In genomic region chr17:78609198-78609597, GRCh38 we compare ENCODE assay signal across 27 cellular contexts. TPM values are rescaled to one million over a fixed set of nuclear protein-coding genes. Genes with fewer than 3 reads are reported as not detected.
A peak's percentile ranks its signal among the peaks of the same experiment; 100 is the strongest.
DNase-seq lines count a peak whose midpoint lies in the region; ATAC-seq and TF ChIP-seq lines count a peak whose summit lies in the region.
"Had no signal": no experiment of that assay in that cellular context is flagged by ENCODE, and none has a peak within 500 bp of the region (broad histone marks: within the 10 kb centered on the region; RNA-seq: fewer than 3 reads in every experiment).

No MANE protein-coding gene starts in this region.

- H3K9me3 Mint-ChIP-seq in WTC11: peaks cover 7% of the 10 kb centered on the region
- no peaks in the 10 kb centered on the region for H3K9me3 Mint-ChIP-seq in activated T-cell treated with anti-CD3 and anti-CD28 coated beads, Interleukin-2, amount 50 U/mL, for 24 hours
- H3K9me3 Mint-ChIP-seq: activated naive CD8-positive, alpha-beta T cell treated with anti-CD3 and anti-CD28 coated beads for 36 hours had no signal

- H3K79me1 ChIP-seq in IMR-90 (ENCODE audit: low read depth in 1 of 2, low read length in 2 of 2) (no peaks in the 10 kb centered on the region), mesenchymal stem cell (replicated peaks; ENCODE audit: low read length, poor library complexity, severe bottlenecking) (no peaks in the 10 kb centered on the region)

- no TSS peak for BruUV-seq in IMR-90 (replicated peaks; lab: Mats Ljungman, UMichigan)

- H4K5ac ChIP-seq in IMR-90 (ENCODE audit: low read depth, low read length): no peak overlapping the region

- peaks cover 21% of the 10 kb centered on the region for H3K4me1 Mint-ChIP-seq in WTC11
- H3K4me1 Mint-ChIP-seq in activated T-cell treated with anti-CD3 and anti-CD28 coated beads, Interleukin-2, amount 50 U/mL, for 24 hours (ENCODE audit: low read depth): no peaks in the 10 kb centered on the region
- H3K4me1 Mint-ChIP-seq: activated naive CD8-positive, alpha-beta T cell treated with anti-CD3 and anti-CD28 coated beads for 36 hours; central memory CD8-positive, alpha-beta T cell; IgD-negative memory B cell; naive thymus-derived CD4-positive, alpha-beta T cell; stimulated activated naive B cell treated with anti-CD40 and anti-IgM and Interleukin-4, amounts not matched to agents 10 μg/mL and 1 μg/mL and 100 μg/mL, for 72 hours; T-helper 17 cell had no signal

- H3K4me3 ChIP-seq in AG10803 (ENCODE audit: low read length) (no peak overlapping the region), IMR-90 (ENCODE audit: insufficient read depth, low read depth, low read length) (no peak overlapping the region), mesenchymal stem cell (ENCODE audit: insufficient read depth in 1 of 2, low read depth in 1 of 2, low read length in 2 of 2) (no peak overlapping the region), sigmoid colon (no peak overlapping the region)
- H3K4me3 ChIP-seq: BLaER1, esophagus muscularis mucosa, testis had no signal

- H3K9ac ChIP-seq in IMR-90 (ENCODE audit: low read depth, low read length): no peak overlapping the region
- H3K9ac ChIP-seq in mesenchymal stem cell (ENCODE audit: low read length): no peak overlapping the region
- H3K9ac ChIP-seq: BLaER1 had no signal

- dilution Hi-C loops in IMR-90 (cut with HindIII; ENCODE audit: low sequenced_read_pairs, unreplicated experiment): no loop called here

- CTCF ChIA-PET in IMR-90 (lab: Yijun Ruan, JAX): no interaction called here
- CTCF ChIA-PET in WTC11 (lab: Charles Lee): no interaction called here

- 84% methylated on average over 2 of the region's 7 CpGs; no CpG with 5 or more reads in 1 of the 2 experiments for WGBS in IMR-90 (ENCODE audit: extremely low coverage in 2 of 2, insufficient read length in 1 of 2), 2 experiments
- WGBS in mesenchymal stem cell: 63% methylated on average over 7 of the region's 7 CpGs
- WGBS in sigmoid colon, 2 donors: 76 to 79% methylated on average over 7 of the region's 7 CpGs

- H3K14ac ChIP-seq in IMR-90 (replicated peaks; ENCODE audit: low read depth, low read length) (no peak overlapping the region), mesenchymal stem cell (ENCODE audit: low read length in 2 of 2) (no peak overlapping the region)

- H2BK20ac ChIP-seq in IMR-90 (ENCODE audit: low read depth, low read length): no peak overlapping the region

- no peak overlapping the region for H3K18ac ChIP-seq in IMR-90 (ENCODE audit: low read depth, low read length)
- peak overlapping the region in 1 of 2 experiments; percentile 13 for H3K18ac ChIP-seq in mesenchymal stem cell (ENCODE audit: low read depth in 1 of 2, low read length in 2 of 2)

- no peak overlapping the region for H2BK5ac ChIP-seq in IMR-90 (ENCODE audit: low read depth, low read length, poor library complexity, severe bottlenecking)
- H2BK5ac ChIP-seq in mesenchymal stem cell (ENCODE audit: low read depth, low read length, poor library complexity, severe bottlenecking): no peak overlapping the region

- no peak overlapping the region for H4K8ac ChIP-seq in IMR-90 (ENCODE audit: low read depth in 2 of 2, low read length in 2 of 2)
- H4K8ac ChIP-seq in mesenchymal stem cell (ENCODE audit: low read length): peak overlapping the region; percentile 85

- no peak overlapping the region for H3K56ac ChIP-seq in IMR-90 (ENCODE audit: extremely low read depth, insufficient read depth, low read length)

- intact Hi-C loops in IMR-90 (cut with micrococcal nuclease) (loop anchor here (10.0 kb wide), 1 partner anchor 1924 kb away; no protein-coding TSS in a partner anchor), sigmoid colon (cut with DNase I) (no loop called here)

- no peak overlapping the region for H2AFZ ChIP-seq in IMR-90 (replicated peaks; ENCODE audit: low read length, poor library complexity)
- no peak overlapping the region for H2AFZ ChIP-seq in mesenchymal stem cell (ENCODE audit: low read depth, low read length)

- H2BK120ac ChIP-seq in IMR-90 (ENCODE audit: low read depth, low read length) (no peak overlapping the region), mesenchymal stem cell (ENCODE audit: low read depth, low read length) (peak overlapping the region; percentile 11)

- no peak overlapping the region for H3K27ac Mint-ChIP-seq in WTC11
- H3K27ac Mint-ChIP-seq in activated T-cell treated with anti-CD3 and anti-CD28 coated beads, Interleukin-2, amount 50 U/mL, for 24 hours: no peak overlapping the region
- H3K27ac Mint-ChIP-seq: activated CD8-positive, alpha-beta T cell treated with anti-CD3 and anti-CD28 coated beads, Interleukin-2, amount 10 ng/mL, durations not matched to agents 7 days and 5 days; activated naive CD8-positive, alpha-beta T cell treated with anti-CD3 and anti-CD28 coated beads for 36 hours; IgD-negative memory B cell; naive thymus-derived CD4-positive, alpha-beta T cell; stimulated activated naive B cell treated with anti-CD40 and anti-IgM and Interleukin-4, amounts not matched to agents 10 μg/mL and 1 μg/mL and 100 μg/mL, for 72 hours; T-helper 17 cell had no signal

- no peak for ATAC-seq in IMR-90 (ENCODE audit: low read depth)
- no peak for ATAC-seq in WTC11
- ATAC-seq in GM21390 (IDR thresholded peaks at IDR 0.05; ENCODE audit: unreplicated experiment): no peak
- ATAC-seq: activated CD8-positive, alpha-beta T cell treated with anti-CD3 and anti-CD28 coated beads, Interleukin-2, amount 10 ng/mL, durations not matched to agents 7 days and 5 days; foreskin keratinocyte; left colon; naive thymus-derived CD4-positive, alpha-beta T cell; stimulated activated naive B cell treated with anti-CD40 and anti-IgM and Interleukin-4, amounts not matched to agents 10 μg/mL and 1 μg/mL and 100 μg/mL, for 72 hours; T-helper 17 cell had no signal

- H3K4ac ChIP-seq in IMR-90 (ENCODE audit: low read depth, low read length) (no peak overlapping the region), mesenchymal stem cell (ENCODE audit: low read depth in 1 of 2, low read length in 2 of 2) (no peak overlapping the region)

- H3K4me3 Mint-ChIP-seq in WTC11: no peak overlapping the region
- no peak overlapping the region for H3K4me3 Mint-ChIP-seq in activated T-cell treated with anti-CD3 and anti-CD28 coated beads, Interleukin-2, amount 50 U/mL, for 24 hours
- H3K4me3 Mint-ChIP-seq: activated CD8-positive, alpha-beta T cell treated with anti-CD3 and anti-CD28 coated beads, Interleukin-2, amount 10 ng/mL, durations not matched to agents 7 days and 5 days; activated naive CD8-positive, alpha-beta T cell treated with anti-CD3 and anti-CD28 coated beads for 36 hours; central memory CD8-positive, alpha-beta T cell; IgD-negative memory B cell; naive thymus-derived CD4-positive, alpha-beta T cell; stimulated activated naive B cell treated with anti-CD40 and anti-IgM and Interleukin-4, amounts not matched to agents 10 μg/mL and 1 μg/mL and 100 μg/mL, for 72 hours; T-helper 17 cell had no signal

- TF ChIP-seq CTCF in AG10803 (conservative IDR thresholded peaks at IDR 0.05; ENCODE audit: low read length) (no peak), IMR-90 (conservative IDR thresholded peaks at IDR 0.05; ENCODE audit: low read depth, low read length) (no peak), sigmoid colon (IDR thresholded peaks at IDR 0.05) (no peak), WTC11 (IDR thresholded peaks at IDR 0.05) (no peak)

- H3K27me3 Mint-ChIP-seq in WTC11 (ENCODE audit: low read depth): peaks cover 62% of the 10 kb centered on the region
- no peaks in the 10 kb centered on the region for H3K27me3 Mint-ChIP-seq in activated T-cell treated with anti-CD3 and anti-CD28 coated beads, Interleukin-2, amount 50 U/mL, for 24 hours
- H3K27me3 Mint-ChIP-seq: activated naive CD8-positive, alpha-beta T cell treated with anti-CD3 and anti-CD28 coated beads for 36 hours had no signal

- no peak overlapping the region for H4K91ac ChIP-seq in IMR-90 (ENCODE audit: insufficient read depth, low read depth, low read length)
- H4K91ac ChIP-seq in mesenchymal stem cell (ENCODE audit: low read length): peak overlapping the region; percentile 90

- TF ChIP-seq EP300 in sigmoid colon (IDR thresholded peaks at IDR 0.05): no peak

- TF ChIP-seq POLR2A in IMR-90 (IDR thresholded peaks at IDR 0.05; ENCODE audit: low read depth, low read length) (no peak), sigmoid colon (IDR thresholded peaks at IDR 0.05) (no peak)

- H3K23ac ChIP-seq in IMR-90 (ENCODE audit: low read depth, low read length) (no peak overlapping the region), mesenchymal stem cell (ENCODE audit: low read length in 2 of 2) (no peak overlapping the region)

- H3K27me3 ChIP-seq in IMR-90 (ENCODE audit: control insufficient read depth, insufficient read depth, low read length) (peaks cover 11% of the 10 kb centered on the region), mesenchymal stem cell (ENCODE audit: control insufficient read depth in 1 of 2, insufficient read depth in 1 of 2, low read length in 2 of 2) (peaks cover 0 to 37% of the 10 kb centered on the region in 2 experiments), sigmoid colon (no peaks in the 10 kb centered on the region)
- H3K27me3 ChIP-seq: BLaER1, esophagus muscularis mucosa, testis had no signal

- H3K9me1 ChIP-seq in IMR-90 (ENCODE audit: insufficient read depth, low read length): 0 out of 2 replicates have a peak, but pooled peaks cover 7% of the 10 kb centered on the region

- H2BK15ac ChIP-seq in IMR-90 (ENCODE audit: low read depth, low read length) (no peak overlapping the region), mesenchymal stem cell (ENCODE audit: low read depth, poor library complexity, severe bottlenecking) (no peak overlapping the region)

- DNase-seq in AG10803 (ENCODE audit: low read depth): peak; percentile 37
- DNase-seq in IMR-90: no peak
- peak; percentile 28 for DNase-seq in mesenchymal stem cell
- DNase-seq in sigmoid colon: no peak
- DNase-seq in WTC11 (ENCODE audit: low spot score): no peak
- no peak for DNase-seq in activated T-cell treated with anti-CD3 and anti-CD28 coated beads, Interleukin-2, amount 50 U/mL, for 24 hours
- no peak for DNase-seq in activated CD4-positive, alpha-beta T cell treated with anti-CD3 and anti-CD28 coated beads for 4 hours
- DNase-seq: activated CD4-positive, CD25-positive, alpha-beta regulatory T cell treated with anti-CD3 and anti-CD28 coated beads, Interleukin-2, amount 50 U/mL, for 72 hours; activated CD8-positive, alpha-beta T cell treated with anti-CD3 and anti-CD28 coated beads, Interleukin-2, amount 10 ng/mL, durations not matched to agents 7 days and 5 days; activated naive CD8-positive, alpha-beta T cell treated with anti-CD3 and anti-CD28 coated beads for 36 hours; dermis blood vessel endothelial cell; foreskin keratinocyte; left colon; mesendoderm; naive thymus-derived CD4-positive, alpha-beta T cell; NCI-H1092 treated with DMSO at 0.1 percent for 48 hours; NCI-H187 treated with DMSO at 0.1 percent for 48 hours; NCI-H748 treated with DMSO at 0.1 percent for 48 hours; occipital lobe; stimulated activated naive B cell treated with anti-CD40 and anti-IgM and Interleukin-4, amounts not matched to agents 10 μg/mL and 1 μg/mL and 100 μg/mL, for 72 hours; T-helper 17 cell; testis had no signal

- in situ Hi-C loops in IMR-90 (cut with MboI; ENCODE audit: low sequenced_read_pairs): no loop called here

- H3K27ac ChIP-seq in IMR-90 (ENCODE audit: insufficient read depth, low read length) (no peak overlapping the region), mesenchymal stem cell (ENCODE audit: low read length, poor library complexity, severe bottlenecking) (no peak overlapping the region), sigmoid colon (peak overlapping the region in 3 of 4 donors; percentile 23 to 78 (median 64))
- H3K27ac ChIP-seq: BLaER1, esophagus muscularis mucosa, foreskin keratinocyte, testis had no signal

- H2AK9ac ChIP-seq in IMR-90 (replicated peaks; ENCODE audit: low read depth, low read length, poor library complexity): no peak overlapping the region

- 0 out of 2 replicates have a peak overlapping the region, but pooled peaks have one; percentile 7 for H2AK5ac ChIP-seq in IMR-90 (ENCODE audit: low read depth, low read length)
- no peak overlapping the region for H2AK5ac ChIP-seq in mesenchymal stem cell (ENCODE audit: low read length, severe bottlenecking)

- H3K36me3 ChIP-seq in IMR-90 (ENCODE audit: control insufficient read depth, insufficient read depth, low read length) (no peaks in the 10 kb centered on the region), mesenchymal stem cell (ENCODE audit: control insufficient read depth in 1 of 2, insufficient read depth in 2 of 2, low read depth in 1 of 2, low read length in 2 of 2) (no peaks in the 10 kb centered on the region), sigmoid colon (no peaks in the 10 kb centered on the region)
- H3K36me3 ChIP-seq: BLaER1, esophagus muscularis mucosa had no signal

- no peaks in the 10 kb centered on the region for H4K20me1 ChIP-seq in IMR-90 (ENCODE audit: insufficient read depth, low read length)
- H4K20me1 ChIP-seq: BLaER1 had no signal

- H3K4me1 ChIP-seq in IMR-90 (ENCODE audit: control insufficient read depth, insufficient read depth, low read length): peaks cover 8% of the 10 kb centered on the region; the same call in 1 of the 2 replicates
- peaks cover 2% of the 10 kb centered on the region for H3K4me1 ChIP-seq in mesenchymal stem cell (ENCODE audit: control insufficient read depth, insufficient read depth, low read depth, low read length)
- H3K4me1 ChIP-seq in sigmoid colon: peaks cover 0 to 47% (median 39%) of the 10 kb centered on the region in 4 donors
- H3K4me1 ChIP-seq: foreskin keratinocyte, testis had no signal

- H3K9me3 ChIP-seq in IMR-90 (ENCODE audit: control insufficient read depth, insufficient read depth, low read length) (no peaks in the 10 kb centered on the region), mesenchymal stem cell (ENCODE audit: control insufficient read depth, low read length) (no peaks in the 10 kb centered on the region), sigmoid colon (no peaks in the 10 kb centered on the region)
- H3K9me3 ChIP-seq: esophagus muscularis mucosa, testis had no signal

- H3K4me2 ChIP-seq in IMR-90 (ENCODE audit: low read depth, low read length) (no peak overlapping the region), mesenchymal stem cell (ENCODE audit: low read length, poor library complexity, severe bottlenecking) (no peak overlapping the region)
- H3K4me2 ChIP-seq: BLaER1 had no signal

- H2BK12ac ChIP-seq in mesenchymal stem cell (ENCODE audit: low read length in 2 of 2): peak overlapping the region in 1 of 2 experiments; percentile 16

- peaks cover 4% of the 10 kb centered on the region; the same call in 1 of the 2 replicates for H3K36me3 Mint-ChIP-seq in WTC11
- H3K36me3 Mint-ChIP-seq in activated T-cell treated with anti-CD3 and anti-CD28 coated beads, Interleukin-2, amount 50 U/mL, for 24 hours (ENCODE audit: low read depth): no peaks in the 10 kb centered on the region
- H3K36me3 Mint-ChIP-seq: activated naive CD8-positive, alpha-beta T cell treated with anti-CD3 and anti-CD28 coated beads for 36 hours; IgD-negative memory B cell; naive thymus-derived CD4-positive, alpha-beta T cell; stimulated activated naive B cell treated with anti-CD40 and anti-IgM and Interleukin-4, amounts not matched to agents 10 μg/mL and 1 μg/mL and 100 μg/mL, for 72 hours had no signal

- POLR2A ChIA-PET in IMR-90 (lab: Charles Lee; ENCODE audit: unreplicated experiment) (interaction anchor here (0.6 kb wide), 1 partner anchor 35 kb away, joined by 3 read pairs; no protein-coding TSS in a partner anchor), WTC11 (lab: Charles Lee) (no interaction called here)

- TF ChIP-seq RAD21 in IMR-90 (IDR thresholded peaks at IDR 0.05; ENCODE audit: low read length): no peak

RNA-seq across cellular contexts. Expression of gene DNAH17, which starts 32.0 kb away (rescaled TPM):
- not detected in 2 replicates for total RNA-seq in IMR-90 (2012; rRNA removed)
- not detected in 2 replicates for polyA plus RNA-seq in IMR-90 (2012; rRNA removed)
- not detected in 2 replicates for polyA plus RNA-seq in IMR-90 (2012; cell fraction: cytosol; rRNA removed)
- polyA plus RNA-seq in IMR-90 (2012; cell fraction: nucleus; rRNA removed; ENCODE audit: low replicate concordance): not detected in 2 replicates
- polyA plus RNA-seq in mesenchymal stem cell (2013, experiment 1 of 2): 0.06 TPM
- polyA plus RNA-seq in mesenchymal stem cell (2013, experiment 2 of 2): 0.01 TPM
- under 1 TPM in 3 of 4 donors, not detected in 1; 0.16 to 0.68 (median 0.36) TPM for total RNA-seq in sigmoid colon
- under 1 TPM in 1 of 3 donors, not detected in 2; 0.07 TPM for polyA plus RNA-seq in sigmoid colon
- 0.73 to 0.94 TPM (median 0.87 TPM) in 3 replicates for total RNA-seq in WTC11 (2021)
- total RNA-seq: esophagus muscularis mucosa, left colon had no signal

Comparison
In these comparisons a context has a peak if more than half of its experiments do, and no peak if none do; other contexts are left out.
1. DNase-seq: peak in AG10803 (single experiment) and mesenchymal stem cell (single experiment); none in IMR-90 (single experiment), sigmoid colon (single experiment), WTC11 (single experiment), activated T-cell treated with anti-CD3 and anti-CD28 coated beads, Interleukin-2, amount 50 U/mL, for 24 hours (single experiment) and activated CD4-positive, alpha-beta T cell treated with anti-CD3 and anti-CD28 coated beads for 4 hours (0 of 2).
2. H3K27ac ChIP-seq: peak in sigmoid colon (3 of 4); none in IMR-90 (single experiment) and mesenchymal stem cell (single experiment).